8 cellular contexts compared by ENCODE assay signal in the genomic region with DNA sequence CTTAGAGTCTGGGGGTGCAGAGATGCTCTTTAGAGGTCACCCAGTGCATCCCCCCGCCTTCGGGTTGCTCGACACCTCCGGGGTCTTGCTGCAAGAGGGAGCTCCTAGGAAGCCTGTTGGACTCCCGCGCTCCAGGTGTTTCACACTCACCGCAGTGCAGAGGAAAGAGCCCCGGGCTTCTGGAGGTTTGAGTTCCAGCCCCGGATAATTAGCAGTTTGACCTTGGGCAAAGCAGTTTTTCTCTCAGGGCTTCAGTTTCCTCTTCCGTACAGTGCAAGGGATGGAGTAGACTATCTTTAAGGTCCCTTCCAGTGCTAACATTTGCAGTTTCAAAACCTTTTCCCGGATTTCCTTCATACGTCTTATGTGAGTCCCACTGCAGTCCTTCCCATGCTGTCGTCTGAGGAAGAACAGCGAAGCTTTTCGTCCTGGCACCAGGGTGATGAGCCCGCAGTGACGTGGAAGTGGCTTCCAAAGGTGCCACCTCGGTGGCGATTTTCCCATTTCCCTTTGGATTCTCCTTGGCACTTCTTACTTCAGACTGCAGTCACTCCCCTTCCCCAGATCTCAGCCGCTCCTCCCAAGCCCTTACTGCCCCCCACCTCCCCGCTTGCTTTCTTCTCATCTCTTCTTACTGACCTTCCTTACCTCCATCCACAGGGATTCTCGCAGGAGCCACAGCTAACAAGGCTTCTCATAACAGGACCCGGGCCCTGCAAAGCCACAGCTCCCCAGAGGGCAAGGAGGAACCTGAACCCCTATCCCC. TPM values are rescaled to one million over a fixed set of nuclear protein-coding genes. Genes with fewer than 3 reads are reported as not detected.
DNase-seq lines count a peak whose midpoint lies in the region; FAIRE-seq and TF ChIP-seq lines count a peak whose summit lies in the region.

No MANE protein-coding gene starts in this region.

- H3K36me3 Mint-ChIP-seq in endothelial cell (ENCODE audit: low read depth, unreplicated experiment) (peaks cover 45% of the 10 kb centered on the region), neural progenitor cell (peaks cover 9% of the 10 kb centered on the region)

- H3K4me1 ChIP-seq in OCI-LY3 (ENCODE audit: low read length) (peaks cover 16% of the 10 kb centered on the region), neural progenitor cell (peaks cover 12% of the 10 kb centered on the region)

- H3K4me3 Mint-ChIP-seq in endothelial cell (ENCODE audit: unreplicated experiment): peak overlapping the region; percentile 90
- H3K4me3 Mint-ChIP-seq in neural progenitor cell: peak overlapping the region; percentile 95

- H3K27me3 Mint-ChIP-seq in endothelial cell (ENCODE audit: unreplicated experiment): peaks cover 13% of the 10 kb centered on the region
- peaks cover 5% of the 10 kb centered on the region for H3K27me3 Mint-ChIP-seq in neural progenitor cell (ENCODE audit: insufficient read depth, low read depth)

- H3K9me3 ChIP-seq in OCI-LY3 (ENCODE audit: insufficient read depth, low read length) (no peaks in the 10 kb centered on the region), neural progenitor cell (ENCODE audit: low read depth) (no peaks in the 10 kb centered on the region)

- no peaks in the 10 kb centered on the region for H4K20me1 ChIP-seq in OCI-LY3 (ENCODE audit: insufficient read depth, low read length)
- H4K20me1 ChIP-seq in neural progenitor cell (ENCODE audit: low read depth): peaks cover 13% of the 10 kb centered on the region

- H3K9me3 Mint-ChIP-seq in endothelial cell (ENCODE audit: unreplicated experiment) (no peaks in the 10 kb centered on the region), neural progenitor cell (no peaks in the 10 kb centered on the region)

- FAIRE-seq in GM19239 (lab: Jason Lieb, UNC): peak; percentile 11

- H3K27ac ChIP-seq in OCI-LY3 (ENCODE audit: low read length) (no peak overlapping the region), neural progenitor cell (no peak overlapping the region)

- H3K4me1 Mint-ChIP-seq in endothelial cell (ENCODE audit: unreplicated experiment): peaks cover 27% of the 10 kb centered on the region
- H3K4me1 Mint-ChIP-seq in neural progenitor cell: peaks cover 27% of the 10 kb centered on the region

- H2AFZ ChIP-seq in OCI-LY3 (ENCODE audit: low read depth, low read length) (0 out of 2 replicates have a peak overlapping the region, but pooled peaks have one; percentile 23), neural progenitor cell (replicated peaks) (peak overlapping the region; percentile 71)

- DNase-seq in GM19239 (ENCODE audit: insufficient read length, low spot score): no peak
- no peak for DNase-seq in endothelial cell (ENCODE audit: low spot score)
- no peak for DNase-seq in neural progenitor cell (ENCODE audit: low spot score)
- DNase-seq in HK-2 (ENCODE audit: unreplicated experiment): no peak
- DNase-seq in stimulated activated CD8-positive, alpha-beta memory T cell treated with anti-CD3 and anti-CD28 coated beads, Interleukin-4, amount 100 ng/mL, for 48 hours: no peak
- DNase-seq in iPS-NIHi11 (ENCODE audit: low spot score): no peak
- no peak for DNase-seq in kidney glomerular epithelial cell (lab: John Stamatoyannopoulos, UW)

- peak overlapping the region; percentile 98 for H3K4me2 ChIP-seq in OCI-LY3 (ENCODE audit: low read length)
- H3K4me2 ChIP-seq in neural progenitor cell: peak overlapping the region; percentile 91

- H3K27me3 ChIP-seq in OCI-LY3 (ENCODE audit: low read depth, low read length): no peaks in the 10 kb centered on the region
- H3K27me3 ChIP-seq in neural progenitor cell: no peaks in the 10 kb centered on the region

- peaks cover 13% of the 10 kb centered on the region for H3F3A ChIP-seq in neural progenitor cell (ENCODE audit: low read depth)

- peaks cover 6% of the 10 kb centered on the region for H3K79me2 ChIP-seq in OCI-LY3 (ENCODE audit: low read length)
- H3K79me2 ChIP-seq in neural progenitor cell (ENCODE audit: low read depth): peaks cover 27% of the 10 kb centered on the region

- TF ChIP-seq CTCF in OCI-LY3 (IDR thresholded peaks at IDR 0.05; ENCODE audit: low read depth, low read length) (no peak), endothelial cell (IDR thresholded peaks at IDR 0.05; ENCODE audit: unreplicated experiment) (no peak), neural progenitor cell (IDR thresholded peaks at IDR 0.05) (no peak)

- peak overlapping the region; percentile 98 for H3K4me3 ChIP-seq in OCI-LY3 (ENCODE audit: low read length)
- peak overlapping the region; percentile 89 for H3K4me3 ChIP-seq in neural progenitor cell

- H3K9ac ChIP-seq in OCI-LY3 (ENCODE audit: low read length) (peak overlapping the region; percentile 89), neural progenitor cell (peak overlapping the region; percentile 32)

- H3K27ac Mint-ChIP-seq in endothelial cell (ENCODE audit: unreplicated experiment): no peak overlapping the region
- no peak overlapping the region for H3K27ac Mint-ChIP-seq in neural progenitor cell

- H3K36me3 ChIP-seq in OCI-LY3 (replicated peaks; ENCODE audit: low read depth, low read length) (no peaks in the 10 kb centered on the region), neural progenitor cell (no peaks in the 10 kb centered on the region)

RNA-seq across cellular contexts. Expression of gene PNKD, which starts 0.6 kb away (rescaled TPM):
- total RNA-seq in endothelial cell (ENCODE audit: unreplicated experiment): 31.7 TPM
- 13.5 and 31.1 TPM in 2 replicates for total RNA-seq in neural progenitor cell (ENCODE audit: low replicate concordance)

RNA-seq across cellular contexts. Expression of gene AAMP, which starts 1.0 kb away (rescaled TPM):
- total RNA-seq in endothelial cell (ENCODE audit: unreplicated experiment) (67.6 TPM), neural progenitor cell (ENCODE audit: low replicate concordance) (90.4 and 151 TPM in 2 replicates)

RNA-seq across cellular contexts. Expression of gene GPBAR1, which starts 10.1 kb away (rescaled TPM):
- total RNA-seq in endothelial cell (ENCODE audit: unreplicated experiment) (0.77 TPM), neural progenitor cell (ENCODE audit: low replicate concordance) (0.09 TPM in 1 of 2 replicates, not detected in the other)

RNA-seq across cellular contexts. Expression of gene TMBIM1, which starts 21.4 kb away (rescaled TPM):
- 78.5 TPM for total RNA-seq in endothelial cell (ENCODE audit: unreplicated experiment)
- total RNA-seq in neural progenitor cell (ENCODE audit: low replicate concordance): 11.1 and 14.1 TPM in 2 replicates

RNA-seq across cellular contexts. Expression of gene ARPC2, which starts 53.9 kb away (rescaled TPM):
- total RNA-seq in endothelial cell (ENCODE audit: unreplicated experiment): 468 TPM
- total RNA-seq in neural progenitor cell (ENCODE audit: low replicate concordance): 151 and 155 TPM in 2 replicates
